ENCODE assay signal across 9 cellular contexts in the genomic region with DNA sequence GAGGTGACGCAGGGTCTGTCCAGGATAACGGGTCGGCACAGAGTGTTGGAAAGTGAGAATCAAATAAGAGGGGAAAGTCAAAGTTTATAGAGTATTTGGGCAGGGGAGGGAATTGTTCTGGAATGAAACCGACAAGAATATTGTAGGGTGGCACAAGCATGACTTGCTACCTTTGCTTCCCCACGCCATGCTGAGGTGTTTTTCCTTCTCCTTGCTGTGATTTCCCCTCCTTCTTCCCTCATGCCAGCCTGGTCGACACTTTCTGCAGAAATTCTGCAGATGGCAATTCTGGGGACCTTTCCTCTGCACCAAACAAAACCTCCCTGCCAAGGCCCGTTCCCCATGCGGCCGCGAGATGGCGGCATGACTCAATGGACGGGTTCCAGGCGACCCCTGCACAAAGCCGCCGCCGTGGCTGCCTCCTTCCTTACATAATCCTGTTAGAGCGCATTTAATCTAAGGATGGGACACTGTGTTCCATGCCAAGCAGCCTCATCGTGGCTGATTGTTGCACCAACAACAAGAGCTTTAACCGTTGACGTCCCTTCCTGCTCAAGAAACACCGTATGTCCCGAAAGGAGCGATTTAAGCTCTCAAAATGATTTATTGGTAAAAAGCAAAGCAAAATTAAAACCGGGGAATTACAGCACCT. TPM values are rescaled to one million over a fixed set of nuclear protein-coding genes. Genes with fewer than 3 reads are reported as not detected.
DNase-seq lines count a peak whose midpoint lies in the region; ATAC-seq and TF ChIP-seq lines count a peak whose summit lies in the region.
"Had no signal": no experiment of that assay in that cellular context is flagged by ENCODE, and none has a peak within 500 bp of the region (broad histone marks: within the 10 kb centered on the region; RNA-seq: fewer than 3 reads in every experiment).

A gene (minus strand): TSS at position 290 of the 652 bp plus-strand sequence. CDS start 10,616 bp downstream, outside the sequence.

- H3K27me3 ChIP-seq in CD4-positive, alpha-beta T cell (ENCODE audit: control insufficient read depth, insufficient read depth, low read length) = peaks cover 7% of the 10 kb centered on the region
- no peaks in the 10 kb centered on the region for H3K27me3 ChIP-seq in lung (ENCODE audit: control insufficient read depth, insufficient read depth)

- no peaks in the 10 kb centered on the region for H3K36me3 Mint-ChIP-seq in CD4-positive, alpha-beta T cell (ENCODE audit: low read depth)

- no peak within 1 kb of the TSS for H3K4me3 ChIP-seq in lung

- TF ChIP-seq CTCF in CD4-positive, alpha-beta T cell (IDR thresholded peaks at IDR 0.05) = peak; percentile 96
- peak; percentile 85 for TF ChIP-seq CTCF in lung (IDR thresholded peaks at IDR 0.05; ENCODE audit: control extremely low read depth, extremely low read depth)

- peaks cover 26% of the 10 kb centered on the region for H3K27me3 Mint-ChIP-seq in CD4-positive, alpha-beta T cell

- intact Hi-C loops in CD4-positive, alpha-beta T cell (cut with DNase I, micrococcal nuclease) = loop anchor here (1.0 to 10.0 kb wide), 3 partner anchors 55 to 231 kb away; a partner anchor contains a TSS

- POLR2A ChIA-PET in CD4-positive, alpha-beta T cell (lab: Charles Lee) = interaction anchor here (0.7 to 1.9 kb wide), 2 partner anchors 59 to 856 kb away, joined by 3 to 5 read pairs; a partner anchor contains a TSS

- CTCF ChIA-PET in CD4-positive, alpha-beta T cell (lab: Charles Lee) = interaction anchor here (1.0 to 1.6 kb wide), 2 partner anchors 11 to 232 kb away, joined by 4 to 12 read pairs; no protein-coding TSS in a partner anchor

- H3K4me1 ChIP-seq in lung (ENCODE audit: control insufficient read depth in 2 of 2, insufficient read depth in 2 of 2, low read length in 2 of 2) = peaks cover 2% of the 10 kb centered on the region in 2 donors

- H3K4me3 Mint-ChIP-seq in CD4-positive, alpha-beta T cell = no peak within 1 kb of the TSS

- WGBS in lung, 2 donors = 1 to 2% methylated on average over 24 of the region's 24 CpGs

- no peak within 1 kb of the TSS for H3K27ac Mint-ChIP-seq in CD4-positive, alpha-beta T cell

- ATAC-seq in CD4-positive, alpha-beta T cell (ENCODE audit: poor library complexity) = peak; percentile 100
- ATAC-seq in GM19455 (IDR thresholded peaks at IDR 0.05; ENCODE audit: unreplicated experiment) (peak; percentile 96), HG03575 (IDR thresholded peaks at IDR 0.05; ENCODE audit: extremely low read depth, insufficient number of reproducible peaks, low FRiP score, unreplicated experiment) (peak; percentile 71), lung (ENCODE audit: insufficient read depth, low FRiP score) (peak; percentile 95)

- H3K36me3 ChIP-seq in lung (ENCODE audit: control insufficient read depth in 2 of 2, insufficient read depth in 2 of 2, low read length in 2 of 2) = no peaks in the 10 kb centered on the region

- DNase-seq in CD4-positive, alpha-beta T cell = peak; percentile 61 to 84 (median 72)
- peak; percentile 69 for DNase-seq in NCI-H774 (lab: John Stamatoyannopoulos, UW)
- peak; percentile 76 to 83 for DNase-seq in activated CD4-positive, alpha-beta T cell treated with anti-CD3 and anti-CD28 coated beads, Interleukin-2, amount 50 U/mL, for 48 hours
- DNase-seq in ecto neural progenitor cell (ENCODE audit: low spot score) = peak; percentile 92
- DNase-seq in lung (ENCODE audit: low spot score) = peak; percentile 83
- DNase-seq in stimulated activated CD4-positive, alpha-beta T cell treated with anti-CD3 and anti-CD28 coated beads, TNF-alpha, amount 100 ng/mL, for 1 hour (ENCODE audit: low read depth in 3 of 3, low spot score in 1 of 3) = peak; percentile 46 to 69 (median 58)

- H3K9me3 ChIP-seq in CD4-positive, alpha-beta T cell (ENCODE audit: control insufficient read depth, low read length) = no peaks in the 10 kb centered on the region
- no peaks in the 10 kb centered on the region for H3K9me3 ChIP-seq in lung (ENCODE audit: control insufficient read depth in 2 of 2, insufficient read depth in 1 of 2, low read length in 1 of 2)

- H3K9me3 Mint-ChIP-seq in CD4-positive, alpha-beta T cell = no peaks in the 10 kb centered on the region

- no peaks in the 10 kb centered on the region for H3K4me1 Mint-ChIP-seq in CD4-positive, alpha-beta T cell (ENCODE audit: low read depth)

- no peak within 1 kb of the TSS for H3K27ac ChIP-seq in CD4-positive, alpha-beta T cell (ENCODE audit: low read depth, low read length)
- no peak within 1 kb of the TSS for H3K27ac ChIP-seq in lung (ENCODE audit: low read depth in 1 of 2, low read length in 1 of 2)
- H3K27ac ChIP-seq: epithelial cell of prostate had no signal

RNA-seq across cellular contexts. Expression of the gene that starts here (rescaled TPM):
- total RNA-seq in CD4-positive, alpha-beta T cell = not detected
- under 1 TPM; 0.20 to 0.71 TPM for total RNA-seq in lung
- under 1 TPM; 0.05 to 0.24 TPM for polyA plus RNA-seq in lung

Comparison
In these comparisons a context has a peak if more than half of its experiments do, and no peak if none do; other contexts are left out.
1. Peak in DNase-seq and ATAC-seq in CD4-positive, alpha-beta T cell; RNA of the gene not detected or under 1 TPM.
2. Peak in DNase-seq and ATAC-seq in lung; RNA of the gene not detected or under 1 TPM.